Comparison of ENCODE assay signal across 10 cellular contexts in the genomic region with DNA sequence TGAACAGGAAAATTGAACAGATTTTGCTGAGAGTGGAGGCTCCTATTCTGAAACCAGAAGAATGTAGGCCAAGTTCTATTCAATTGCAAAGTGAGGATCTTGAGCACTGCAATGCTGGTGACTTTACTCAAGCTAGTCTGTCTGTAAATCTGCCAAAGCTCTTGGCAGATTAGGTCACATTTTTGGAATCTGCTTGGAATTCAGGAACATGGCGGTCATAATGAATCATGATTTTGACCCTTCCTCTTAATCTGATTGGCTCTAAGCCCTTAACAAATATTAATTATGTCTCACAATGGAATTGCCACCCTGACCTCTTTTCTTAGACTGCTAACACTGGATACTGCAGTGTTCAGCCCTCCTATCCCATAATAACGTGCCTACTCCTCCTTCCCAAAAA. TPM values are rescaled to one million over a fixed set of nuclear protein-coding genes. Genes with fewer than 3 reads are reported as not detected.
A peak's percentile ranks its signal among the peaks of the same experiment; 100 is the strongest.
DNase-seq lines count a peak whose midpoint lies in the region; ATAC-seq and TF ChIP-seq lines count a peak whose summit lies in the region.
"Had no signal": no experiment of that assay in that cellular context is flagged by ENCODE, and none has a peak within 500 bp of the region (broad histone marks: within the 10 kb centered on the region; RNA-seq: fewer than 3 reads in every experiment).

No MANE protein-coding gene starts in this region.

- in situ Hi-C loops in GM13977 (cut with MboI; ENCODE audit: low pct_unique_long_range_greater_than_20kb, low sequenced_read_pairs, unreplicated experiment), result no loop called here

- H3K36me3 ChIP-seq in esophagus squamous epithelium (no peaks in the 10 kb centered on the region), mucosa of descending colon (ENCODE audit: low read depth) (no peaks in the 10 kb centered on the region)

- no peaks in the 10 kb centered on the region for H3K27me3 ChIP-seq in esophagus squamous epithelium

- 52 to 58% methylated on average over 2 of the region's 2 CpGs for WGBS in esophagus squamous epithelium, 2 donors

- no peak for TF ChIP-seq CTCF in esophagus squamous epithelium (IDR thresholded peaks at IDR 0.05)
- no peak for TF ChIP-seq CTCF in mucosa of descending colon (IDR thresholded peaks at IDR 0.05)
- no peak for TF ChIP-seq CTCF in GM13977 (IDR thresholded peaks at IDR 0.05; ENCODE audit: extremely low read depth, insufficient read depth, missing control alignments)

- H3K4me3 ChIP-seq in esophagus squamous epithelium, result no peak overlapping the region
- H3K4me3 ChIP-seq in mucosa of descending colon, result no peak overlapping the region

- no peak for TF ChIP-seq POLR2A in esophagus squamous epithelium (IDR thresholded peaks at IDR 0.05)

- DNase-seq in AG08395 (ENCODE audit: low spot score), result peak; percentile 74
- peak; percentile 48 for DNase-seq in NCI-H446 treated with DMSO at 0.1 percent for 48 hours (lab: John Stamatoyannopoulos, UW)
- no peak for DNase-seq in esophagus squamous epithelium (lab: John Stamatoyannopoulos, UW)
- no peak for DNase-seq in mucosa of descending colon
- no peak for DNase-seq in CD1c-positive myeloid dendritic cell (ENCODE audit: extremely low spot score)
- DNase-seq in GM13977 (ENCODE audit: low spot score), result no peak
- DNase-seq in ureter (ENCODE audit: low spot score), result no peak
- DNase-seq: CD4-positive, CD25-positive, alpha-beta regulatory T cell had no signal

- H3K4me1 ChIP-seq in esophagus squamous epithelium (peaks cover 9 to 72% (median 34%) of the 10 kb centered on the region in 3 donors), mucosa of descending colon (ENCODE audit: low read depth) (no peaks in the 10 kb centered on the region)

- intact Hi-C loops in esophagus squamous epithelium (cut with DNase I), result no loop called here
- intact Hi-C loops in mucosa of descending colon (cut with DNase I, micrococcal nuclease), result no loop called here

- H3K9me3 ChIP-seq in esophagus squamous epithelium (no peaks in the 10 kb centered on the region), mucosa of descending colon (no peaks in the 10 kb centered on the region)

- peak overlapping the region in 3 of 4 donors; percentile 8 to 75 (median 40) for H3K27ac ChIP-seq in esophagus squamous epithelium

- peak; percentile 11 for ATAC-seq in mucosa of descending colon
- ATAC-seq in GM19452 (IDR thresholded peaks at IDR 0.05; ENCODE audit: unreplicated experiment), result no peak
- ATAC-seq: natural killer cell treated with Interleukin-12 subunit alpha and Interleukin-12 subunit beta and Interleukin-15 and Interleukin-18, amount 100 ng/mL, for 72 hours had no signal

RNA-seq across cellular contexts. Expression of gene GNG12, which starts 7.2 kb away (rescaled TPM):
- 100 to 1,000 TPM in 1 of 4 donors, 10 to 100 TPM in 3; 65.4 to 104 (median 89.9) TPM for total RNA-seq in esophagus squamous epithelium
- total RNA-seq in mucosa of descending colon, result 100 to 1,000 TPM in 2 of 3 donors, 10 to 100 TPM in 1; 85.0 to 191 (median 158) TPM
- 68.4 TPM for total RNA-seq in ureter
- total RNA-seq: CD4-positive, CD25-positive, alpha-beta regulatory T cell had no signal

Comparison
In these comparisons a context has a peak if more than half of its experiments do, and no peak if none do; other contexts are left out.
1. DNase-seq: peak in AG08395 (single experiment) and NCI-H446 treated with DMSO at 0.1 percent for 48 hours (single experiment); none in esophagus squamous epithelium (single experiment), mucosa of descending colon (0 of 3), CD1c-positive myeloid dendritic cell (single experiment), GM13977 (single experiment) and ureter (single experiment).